Comparison of ENCODE assay signal across 8 cellular contexts in the genomic region with DNA sequence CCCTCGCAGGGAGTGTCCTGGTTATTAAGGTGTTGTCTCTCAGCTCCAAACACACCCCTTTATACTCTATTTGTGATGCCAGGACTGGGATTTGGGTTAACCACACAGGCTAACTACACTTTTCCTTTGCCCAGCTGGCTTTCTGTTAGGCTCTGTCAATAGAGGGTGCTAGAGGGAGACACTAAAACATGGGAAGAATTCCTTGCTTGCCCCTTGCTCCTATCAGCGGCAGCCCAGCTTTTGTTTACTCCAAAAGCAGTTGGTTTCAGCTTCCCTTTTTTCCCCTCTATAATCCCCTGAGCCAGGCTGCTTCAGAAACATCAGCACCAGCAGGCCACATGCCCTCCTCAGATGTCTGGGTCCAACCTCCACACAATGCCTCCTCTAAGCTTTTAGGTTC.
DNase-seq lines count a peak whose midpoint lies in the region; ATAC-seq and TF ChIP-seq lines count a peak whose summit lies in the region.

No MANE protein-coding gene starts in this region.

- H3F3A ChIP-seq in SK-N-SH (replicated peaks; ENCODE audit: insufficient read depth): no peaks in the 10 kb centered on the region

- no peak overlapping the region for H3K9ac ChIP-seq in SK-N-SH

- POLR2A ChIA-PET in SK-N-SH (lab: Yijun Ruan, JAX): no interaction called here

- H3K4me1 ChIP-seq in SK-N-SH (ENCODE audit: control insufficient read depth in 1 of 2, insufficient read depth in 2 of 2, low read depth in 1 of 2, low read length in 1 of 2): peaks cover 5 to 8% of the 10 kb centered on the region in 2 experiments; a peak in 3 of 4 replicates
- H3K4me1 ChIP-seq in hepatocyte (ENCODE audit: insufficient read depth): peaks cover 6% of the 10 kb centered on the region

- H3K27ac ChIP-seq in SK-N-SH (ENCODE audit: low read depth in 2 of 2, low read length in 1 of 2) (no peak overlapping the region), hepatocyte (no peak overlapping the region)

- H4K20me1 ChIP-seq in SK-N-SH (ENCODE audit: insufficient read depth) (no peaks in the 10 kb centered on the region), hepatocyte (ENCODE audit: insufficient read depth, poor library complexity, severe bottlenecking) (no peaks in the 10 kb centered on the region)

- ATAC-seq in GM21367 (IDR thresholded peaks at IDR 0.05; ENCODE audit: unreplicated experiment) (no peak), GM19328 (IDR thresholded peaks at IDR 0.05; ENCODE audit: unreplicated experiment) (no peak)

- H3K9me2 ChIP-seq in SK-N-SH: no peaks in the 10 kb centered on the region
- H3K9me2 ChIP-seq in hepatocyte (replicated peaks; ENCODE audit: insufficient read depth): no peaks in the 10 kb centered on the region

- no peak for TF ChIP-seq EP300 in SK-N-SH (IDR thresholded peaks at IDR 0.05; ENCODE audit: borderline replicate concordance in 1 of 2, low read depth in 1 of 2, low read length in 1 of 2)

- no peak overlapping the region for H3K4me3 ChIP-seq in SK-N-SH (ENCODE audit: low read depth in 2 of 2, low read length in 1 of 2)
- no peak overlapping the region for H3K4me3 ChIP-seq in hepatocyte

- DNase-seq in Ammon's horn (ENCODE audit: low spot score) (peak; percentile 56), HuH-7 (ENCODE audit: low spot score) (peak; percentile 21), SK-N-SH (peak; percentile 20), hepatocyte (ENCODE audit: low spot score) (peak; percentile 60), NCI-H187 treated with DMSO at 0.1 percent for 48 hours (lab: John Stamatoyannopoulos, UW) (no peak), NAMALWA (ENCODE audit: low spot score) (no peak)

- no peak overlapping the region for H3K4me2 ChIP-seq in SK-N-SH
- no peak overlapping the region for H3K4me2 ChIP-seq in hepatocyte

- H2AFZ ChIP-seq in SK-N-SH (ENCODE audit: low read depth): no peak overlapping the region
- no peak overlapping the region for H2AFZ ChIP-seq in hepatocyte

- H3K79me2 ChIP-seq in SK-N-SH (ENCODE audit: insufficient read depth) (no peaks in the 10 kb centered on the region), hepatocyte (no peaks in the 10 kb centered on the region)

- H3K36me3 ChIP-seq in SK-N-SH (replicated peaks in 1 of 2; ENCODE audit: control insufficient read depth in 1 of 2, insufficient read depth in 2 of 2, low read length in 1 of 2) (no peaks in the 10 kb centered on the region), hepatocyte (replicated peaks; ENCODE audit: insufficient read depth, low read depth) (no peaks in the 10 kb centered on the region)

- H3K9me3 ChIP-seq in SK-N-SH (no peaks in the 10 kb centered on the region), hepatocyte (ENCODE audit: low read depth) (no peaks in the 10 kb centered on the region)

- TF ChIP-seq RAD21 in SK-N-SH (IDR thresholded peaks at IDR 0.05; ENCODE audit: low read length): peak; percentile 59

- TF ChIP-seq CTCF in SK-N-SH (IDR thresholded peaks at IDR 0.05) (peak; percentile 54), hepatocyte (IDR thresholded peaks at IDR 0.05; ENCODE audit: poor library complexity) (peak; percentile 55)

- CTCF ChIA-PET in SK-N-SH (lab: Yijun Ruan, JAX): interaction anchor here (0.6 to 1.8 kb wide), 10 partner anchors 11 to 770 kb away, joined by 3 to 8 read pairs (median 4); no protein-coding TSS in a partner anchor

- WGBS in SK-N-SH (ENCODE audit: low lambda C conversion rate): 52% methylated on average over 2 of the region's 2 CpGs
- WGBS in hepatocyte (ENCODE audit: low lambda C conversion rate, missing lambda C conversion rate): 32% methylated on average over 2 of the region's 2 CpGs

- H3K27me3 ChIP-seq in SK-N-SH (ENCODE audit: insufficient read depth) (no peaks in the 10 kb centered on the region), hepatocyte (no peaks in the 10 kb centered on the region)

TF ChIP-seq in SK-N-SH, 30 proteins besides CTCF, POLR2A, EP300 and RAD21:
- TF ChIP-seq FOSL2 (IDR thresholded peaks at IDR 0.05; ENCODE audit: borderline replicate concordance, low read depth) (no peak), CHD2 (IDR thresholded peaks at IDR 0.05; ENCODE audit: low read length, partially characterized antibody) (no peak), SMC3 (IDR thresholded peaks at IDR 0.05; ENCODE audit: low read depth, low read length) (0 out of 2 replicates have a peak, but pooled peaks have one; percentile 20), TEAD4 (IDR thresholded peaks at IDR 0.05; ENCODE audit: borderline replicate concordance, insufficient read depth) (no peak)

Comparison
In these comparisons a context has a peak if more than half of its experiments do, and no peak if none do; other contexts are left out.
1. DNase-seq: peak in Ammon's horn (single experiment), HuH-7 (single experiment), SK-N-SH (single experiment) and hepatocyte (single experiment); none in NCI-H187 treated with DMSO at 0.1 percent for 48 hours (single experiment) and NAMALWA (single experiment).